ENCODE assay signal across 1 cellular context in genomic region chr1:50878434-50878833, GRCh38.
TF ChIP-seq lines count a peak whose summit lies in the region.

No MANE protein-coding gene starts in this region.

TF ChIP-seq in HepG2, 621 proteins besides CTCF, POLR2A, EP300 and RAD21 (continued from another document):
- TF ChIP-seq ZBTB26 (CRISPR knock-in tag; IDR thresholded peaks at IDR 0.05; ENCODE audit: borderline replicate concordance), result no peak
- no peak for TF ChIP-seq ZNF331 (CRISPR knock-in tag; IDR thresholded peaks at IDR 0.05)
- TF ChIP-seq MAFF (IDR thresholded peaks at IDR 0.05; ENCODE audit: low read depth, low read length), result peak; percentile 64; the same call in 1 of the 2 replicates
- TF ChIP-seq IRF9 (CRISPR knock-in tag; IDR thresholded peaks at IDR 0.05; ENCODE audit: borderline replicate concordance), result no peak
- no peak for TF ChIP-seq NPAS2 (CRISPR knock-in tag; IDR thresholded peaks at IDR 0.05; ENCODE audit: borderline replicate concordance)
- no peak for TF ChIP-seq NONO (IDR thresholded peaks at IDR 0.05)
- TF ChIP-seq NONO (CRISPR knock-in tag; conservative IDR thresholded peaks at IDR 0.05), result no peak
- peak; percentile 68 to 82 for TF ChIP-seq MAFK (conservative IDR thresholded peaks at IDR 0.05 in 1 of 2, IDR thresholded peaks at IDR 0.05 in 1 of 2; ENCODE audit: low read length in 2 of 2)
- TF ChIP-seq ZNF296 (CRISPR knock-in tag; conservative IDR thresholded peaks at IDR 0.05), result no peak
- no peak for TF ChIP-seq RFXAP (CRISPR knock-in tag; IDR thresholded peaks at IDR 0.05; ENCODE audit: borderline replicate concordance)
- TF ChIP-seq ZNF430 (CRISPR knock-in tag; IDR thresholded peaks at IDR 0.05), result no peak
- no peak for TF ChIP-seq TOE1 (CRISPR knock-in tag; IDR thresholded peaks at IDR 0.05)
